ENCODE assay signal across 8 cellular contexts in genomic region chrX:136909119-136909705, GRCh38. TPM values are rescaled to one million over a fixed set of nuclear protein-coding genes. Genes with fewer than 3 reads are reported as not detected.
DNase-seq lines count a peak whose midpoint lies in the region; ATAC-seq and TF ChIP-seq lines count a peak whose summit lies in the region.

No MANE protein-coding gene starts in this region.

- peak overlapping the region; percentile 75 for H3K4me2 ChIP-seq in SU-DHL-6 (ENCODE audit: low read depth, low read length, poor library complexity, severe bottlenecking)

- no peaks in the 10 kb centered on the region for H3K9me2 ChIP-seq in SU-DHL-6 (replicated peaks; ENCODE audit: insufficient read depth, low read length)

- H3K27me3 ChIP-seq in GM06990 (replicated peaks; ENCODE audit: control insufficient read depth, insufficient read depth, low read length), result no peaks in the 10 kb centered on the region
- no peaks in the 10 kb centered on the region for H3K27me3 ChIP-seq in SU-DHL-6 (ENCODE audit: low read length)

- H3K27ac Mint-ChIP-seq in type B pancreatic cell, result peak overlapping the region; percentile 93

- H3K9ac ChIP-seq in SU-DHL-6 (ENCODE audit: low read length), result peak overlapping the region; percentile 65

- peak overlapping the region; percentile 24; the same call in 1 of the 2 replicates for H3K27ac ChIP-seq in SU-DHL-6 (ENCODE audit: low read depth, low read length)

- no peaks in the 10 kb centered on the region for H3K9me3 ChIP-seq in SU-DHL-6 (ENCODE audit: insufficient read depth, low read length)

- H4K20me1 ChIP-seq in SU-DHL-6 (ENCODE audit: low read depth, low read length), result no peaks in the 10 kb centered on the region

- H3K36me3 ChIP-seq in GM06990 (ENCODE audit: control insufficient read depth, insufficient read depth, low read length), result no peaks in the 10 kb centered on the region
- H3K36me3 ChIP-seq in SU-DHL-6 (ENCODE audit: low read length), result no peaks in the 10 kb centered on the region

- TF ChIP-seq CTCF in GM06990 (IDR thresholded peaks at IDR 0.05; ENCODE audit: insufficient read depth, low read length, poor library complexity, severe bottlenecking), result no peak
- TF ChIP-seq CTCF in SU-DHL-6 (IDR thresholded peaks at IDR 0.05; ENCODE audit: insufficient read depth, low read length, poor library complexity, severe bottlenecking), result no peak
- TF ChIP-seq CTCF in type B pancreatic cell (conservative IDR thresholded peaks at IDR 0.05), result no peak

- peak overlapping the region; percentile 98 for H2AFZ ChIP-seq in SU-DHL-6 (ENCODE audit: low read depth, low read length, severe bottlenecking)

- DNase-seq in GM06990 (ENCODE audit: extremely low read depth, insufficient read length) (peak; percentile 78), NCI-H1105 (lab: John Stamatoyannopoulos, UW) (peak; percentile 64), cardiac septum (ENCODE audit: low spot score) (peak; percentile 89), pons (ENCODE audit: low spot score) (peak; percentile 40), type B pancreatic cell (ENCODE audit: extremely low spot score, unreplicated experiment) (peak; percentile 80)
- peak; percentile 40 for DNase-seq in activated naive CD8-positive, alpha-beta T cell treated with anti-CD3 and anti-CD28 coated beads, Interleukin-2, amount 50 U/mL, for 16 hours (ENCODE audit: low read depth, low spot score)

- H3K4me3 ChIP-seq in GM06990 (replicated peaks; ENCODE audit: low read depth, low read length) (peak overlapping the region; percentile 73), SU-DHL-6 (ENCODE audit: insufficient read depth, low read length, poor library complexity, severe bottlenecking) (peak overlapping the region; percentile 77)

- no peaks in the 10 kb centered on the region for H3K27me3 Mint-ChIP-seq in type B pancreatic cell

- H3F3A ChIP-seq in SU-DHL-6 (ENCODE audit: insufficient read depth), result no peaks in the 10 kb centered on the region

- peaks cover 3% of the 10 kb centered on the region for H3K9me3 Mint-ChIP-seq in type B pancreatic cell

- peak overlapping the region; percentile 98 for H3K4me3 Mint-ChIP-seq in type B pancreatic cell

- no peaks in the 10 kb centered on the region for H3K36me3 Mint-ChIP-seq in type B pancreatic cell

- H3K4me1 Mint-ChIP-seq in type B pancreatic cell (ENCODE audit: unreplicated experiment), result no peaks in the 10 kb centered on the region

- intact Hi-C loops in cardiac septum (cut with DNase I), result no loop called here

- H3K79me2 ChIP-seq in SU-DHL-6 (ENCODE audit: insufficient read depth, low read length), result no peaks in the 10 kb centered on the region

- peak; percentile 56 for ATAC-seq in HG02588 (IDR thresholded peaks at IDR 0.05; ENCODE audit: unreplicated experiment)

RNA-seq across cellular contexts. Expression of gene RBMX, which starts 28.7 kb away (rescaled TPM):
- total RNA-seq in cardiac septum (92.7 TPM), type B pancreatic cell (ENCODE audit: low replicate concordance) (181 and 369 TPM in 2 replicates)

Comparison
In these comparisons a context has a peak if more than half of its experiments do, and no peak if none do; other contexts are left out.
1. Peak in every context shown above with its lines: DNase-seq, ATAC-seq, H3K4me3 ChIP-seq and H3K27ac ChIP-seq.